ENCODE assay signal across 11 cellular contexts in genomic region chr2:196478588-196478987, GRCh38.
DNase-seq lines count a peak whose midpoint lies in the region; ATAC-seq, FAIRE-seq and TF ChIP-seq lines count a peak whose summit lies in the region.
"Had no signal": no experiment of that assay in that cellular context is flagged by ENCODE, and none has a peak within 500 bp of the region (broad histone marks: within the 10 kb centered on the region; RNA-seq: fewer than 3 reads in every experiment).

No MANE protein-coding gene starts in this region.

- intact Hi-C loops in right cardiac atrium (cut with DNase I) = no loop called here

- H2AFZ ChIP-seq in GM23248 (no peak overlapping the region), smooth muscle cell (ENCODE audit: low read depth) (no peak overlapping the region)

- H3K4me3 ChIP-seq in GM23248 = no peak overlapping the region
- no peak overlapping the region for H3K4me3 ChIP-seq in bronchial epithelial cell (ENCODE audit: low read depth, low read length)
- H3K4me3 ChIP-seq in right cardiac atrium (ENCODE audit: low read length) = no peak overlapping the region
- no peak overlapping the region for H3K4me3 ChIP-seq in smooth muscle cell
- H3K4me3 ChIP-seq: A549, BLaER1 had no signal

- H3K9ac ChIP-seq in GM23248 = no peak overlapping the region
- no peak overlapping the region for H3K9ac ChIP-seq in smooth muscle cell (ENCODE audit: low read depth)
- H3K9ac ChIP-seq: BLaER1 had no signal

- H3F3A ChIP-seq in GM23248 (ENCODE audit: insufficient read depth) (peaks cover 38% of the 10 kb centered on the region), smooth muscle cell (ENCODE audit: low read depth) (no peaks in the 10 kb centered on the region)

- H3K27ac ChIP-seq in GM23248 (peak overlapping the region; percentile 34; the same call in 1 of the 2 replicates), right cardiac atrium (ENCODE audit: low read length) (no peak overlapping the region), smooth muscle cell (ENCODE audit: low read depth) (peak overlapping the region; percentile 9)
- H3K27ac ChIP-seq: A549, BLaER1 had no signal

- WGBS in GM23248 (ENCODE audit: low coverage in 1 of 2, low lambda C conversion rate in 2 of 2, missing lambda C conversion rate in 2 of 2), 2 experiments = 97 to 98% methylated on average over 2 of the region's 2 CpGs
- 67% methylated on average over 2 of the region's 2 CpGs for WGBS in right cardiac atrium
- 97% methylated on average over 2 of the region's 2 CpGs for WGBS in smooth muscle cell (ENCODE audit: low lambda C conversion rate)

- peak; percentile 58 for FAIRE-seq in bronchial epithelial cell (lab: Jason Lieb, UNC)
- FAIRE-seq: A549, GM19239 had no signal

- no peaks in the 10 kb centered on the region for H3K9me2 ChIP-seq in GM23248 (ENCODE audit: insufficient read depth)

- no peak overlapping the region for H3K4me2 ChIP-seq in GM23248 (ENCODE audit: unreplicated experiment)
- no peak overlapping the region for H3K4me2 ChIP-seq in smooth muscle cell
- H3K4me2 ChIP-seq: A549, BLaER1 had no signal

- peaks cover 50% of the 10 kb centered on the region for H3K4me1 ChIP-seq in GM23248 (ENCODE audit: insufficient read depth)
- peaks cover 11% of the 10 kb centered on the region for H3K4me1 ChIP-seq in right cardiac atrium (ENCODE audit: control insufficient read depth, insufficient read depth, low read length)
- H3K4me1 ChIP-seq in smooth muscle cell (ENCODE audit: low read depth) = peaks cover 8% of the 10 kb centered on the region
- H3K4me1 ChIP-seq: A549, BLaER1 had no signal

- no peaks in the 10 kb centered on the region for H3K79me2 ChIP-seq in GM23248 (ENCODE audit: insufficient read depth)
- peaks cover 6% of the 10 kb centered on the region for H3K79me2 ChIP-seq in smooth muscle cell (ENCODE audit: low read depth)

- H4K20me1 ChIP-seq in GM23248 (ENCODE audit: insufficient read depth) (no peaks in the 10 kb centered on the region), smooth muscle cell (ENCODE audit: low read depth) (no peaks in the 10 kb centered on the region)
- H4K20me1 ChIP-seq: BLaER1 had no signal

- ATAC-seq in right cardiac atrium = peak; percentile 17 to 25

- H3K36me3 ChIP-seq in GM23248 (ENCODE audit: low read depth) = no peaks in the 10 kb centered on the region
- H3K36me3 ChIP-seq in bronchial epithelial cell (ENCODE audit: control insufficient read depth, insufficient read depth, low read length) = no peaks in the 10 kb centered on the region
- no peaks in the 10 kb centered on the region for H3K36me3 ChIP-seq in smooth muscle cell (ENCODE audit: low read depth)
- H3K36me3 ChIP-seq: BLaER1 had no signal

- no peak for DNase-seq in GM23248
- no peak for DNase-seq in bronchial epithelial cell (ENCODE audit: low read depth)
- DNase-seq in right cardiac atrium = no peak
- no peak for DNase-seq in smooth muscle cell (lab: John Stamatoyannopoulos, UW; ENCODE audit: unreplicated experiment)
- no peak for DNase-seq in stimulated activated CD4-positive, alpha-beta T cell treated with anti-CD3 and anti-CD28 coated beads, Interleukin-4, amount 100 ng/mL, for 24 hours
- DNase-seq in activated naive CD4-positive, alpha-beta T cell treated with anti-CD3 and anti-CD28 coated beads, Interleukin-2, amount 50 U/mL, for 16 hours = no peak
- DNase-seq: DMS53, GF-D8 had no signal

- TF ChIP-seq CTCF in bronchial epithelial cell (IDR thresholded peaks at IDR 0.05; ENCODE audit: insufficient read depth, low read length, severe bottlenecking) (no peak), smooth muscle cell (IDR thresholded peaks at IDR 0.05; ENCODE audit: borderline replicate concordance, insufficient read depth, poor library complexity, severe bottlenecking) (no peak)

- in situ Hi-C loops in GM23248 (cut with MboI) = no loop called here

- H3K27me3 ChIP-seq in GM23248 (replicated peaks; ENCODE audit: insufficient read depth) (no peaks in the 10 kb centered on the region), bronchial epithelial cell (ENCODE audit: control insufficient read depth, insufficient read depth, low read length) (no peaks in the 10 kb centered on the region), right cardiac atrium (ENCODE audit: control insufficient read depth, insufficient read depth) (no peaks in the 10 kb centered on the region), smooth muscle cell (ENCODE audit: low read depth) (no peaks in the 10 kb centered on the region)
- H3K27me3 ChIP-seq: BLaER1 had no signal

- H3K9me3 ChIP-seq in GM23248 (ENCODE audit: low read depth) (no peaks in the 10 kb centered on the region), right cardiac atrium (ENCODE audit: control insufficient read depth, low read length) (no peaks in the 10 kb centered on the region), smooth muscle cell (replicated peaks; ENCODE audit: low read depth) (no peaks in the 10 kb centered on the region)
- H3K9me3 ChIP-seq: A549, BLaER1 had no signal
